ENCODE assay signal across 8 cellular contexts in the genomic region with DNA sequence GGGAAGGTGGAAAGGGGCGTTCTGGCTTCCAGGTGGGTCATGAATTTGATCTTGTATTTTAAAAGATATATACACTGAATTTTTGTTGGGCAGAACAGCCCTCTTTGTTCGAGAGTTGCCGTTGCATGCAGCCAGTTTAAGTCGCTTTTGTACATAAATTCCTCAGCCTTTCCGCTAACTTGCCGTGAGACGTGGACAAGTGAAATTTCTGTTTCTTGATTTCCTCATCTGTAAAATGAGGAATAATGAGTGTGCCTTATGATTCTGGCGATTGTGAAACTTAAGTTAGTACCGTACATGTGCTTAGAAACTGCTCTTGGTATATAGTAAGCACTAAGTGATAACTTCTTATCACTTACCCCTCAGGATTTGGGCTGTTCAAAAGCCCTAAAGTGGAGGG. TPM values are rescaled to one million over a fixed set of nuclear protein-coding genes. Genes with fewer than 3 reads are reported as not detected.
A peak's percentile ranks its signal among the peaks of the same experiment; 100 is the strongest.
DNase-seq lines count a peak whose midpoint lies in the region; TF ChIP-seq lines count a peak whose summit lies in the region.

No MANE protein-coding gene starts in this region.

- H3K36me3 ChIP-seq in SK-N-MC (ENCODE audit: insufficient read depth, low read length), result peaks cover 12% of the 10 kb centered on the region

- H3K27ac Mint-ChIP-seq in activated CD4-positive, alpha-beta T cell treated with anti-CD3 and anti-CD28 coated beads, Interleukin-2, amount 10 ng/mL, durations not matched to agents 24 days and 14 days, result peak overlapping the region; percentile 90

- H3K27me3 Mint-ChIP-seq in activated CD4-positive, alpha-beta T cell treated with anti-CD3 and anti-CD28 coated beads, Interleukin-2, amount 10 ng/mL, durations not matched to agents 24 days and 14 days, result no peaks in the 10 kb centered on the region

- peak overlapping the region; percentile 89 for H3K9ac ChIP-seq in SK-N-MC (ENCODE audit: insufficient read length)

- DNase-seq in activated CD4-positive, alpha-beta T cell treated with anti-CD3 and anti-CD28 coated beads, Interleukin-2, amount 10 ng/mL, durations not matched to agents 24 days and 14 days, result no peak
- DNase-seq in activated CD4-positive, alpha-beta T cell treated with anti-CD3 and anti-CD28 coated beads for 1 hour, result no peak
- DNase-seq in SK-N-MC (ENCODE audit: low read depth, low spot score), result no peak
- no peak for DNase-seq in epithelial cell of proximal tubule (ENCODE audit: low read depth)
- DNase-seq in non-pigmented ciliary epithelial cell (ENCODE audit: low read depth), result peak; percentile 24
- no peak for DNase-seq in SHP77 treated with DMSO at 0.1 percent for 48 hours (lab: John Stamatoyannopoulos, UW)
- DNase-seq in activated gamma-delta T cell treated with Interleukin-2 at 50 U/mL for 16 hours, result no peak
- DNase-seq in head of caudate nucleus, result no peak

- H3K4me3 ChIP-seq in SK-N-MC, result peak overlapping the region; percentile 82
- H3K4me3 ChIP-seq in epithelial cell of proximal tubule (ENCODE audit: low read depth, low read length), result peak overlapping the region; percentile 74

- peaks cover 44% of the 10 kb centered on the region for H3K4me1 Mint-ChIP-seq in activated CD4-positive, alpha-beta T cell treated with anti-CD3 and anti-CD28 coated beads, Interleukin-2, amount 10 ng/mL, durations not matched to agents 24 days and 14 days

- H3K9me3 Mint-ChIP-seq in activated CD4-positive, alpha-beta T cell treated with anti-CD3 and anti-CD28 coated beads, Interleukin-2, amount 10 ng/mL, durations not matched to agents 24 days and 14 days, result no peaks in the 10 kb centered on the region

- H3K36me3 Mint-ChIP-seq in activated CD4-positive, alpha-beta T cell treated with anti-CD3 and anti-CD28 coated beads, Interleukin-2, amount 10 ng/mL, durations not matched to agents 24 days and 14 days (ENCODE audit: low read depth), result peaks cover 31% of the 10 kb centered on the region

- intact Hi-C loops in activated CD4-positive, alpha-beta T cell treated with anti-CD3 and anti-CD28 coated beads, Interleukin-2, amount 10 ng/mL, durations not matched to agents 24 days and 14 days (cut with micrococcal nuclease), result loop anchor here (1.0 to 5.0 kb wide), 3 partner anchors 28 to 352 kb away; a partner anchor contains a TSS
- intact Hi-C loops in head of caudate nucleus (cut with DNase I), result loop anchor here (5.0 kb wide), 1 partner anchor 352 kb away; a partner anchor contains a TSS

- peak overlapping the region; percentile 96 for H3K4me3 Mint-ChIP-seq in activated CD4-positive, alpha-beta T cell treated with anti-CD3 and anti-CD28 coated beads, Interleukin-2, amount 10 ng/mL, durations not matched to agents 24 days and 14 days

- H3K27ac ChIP-seq in SK-N-MC, result no peak overlapping the region

- H3K9me3 ChIP-seq in SK-N-MC (ENCODE audit: low read depth, low read length), result no peaks in the 10 kb centered on the region

- TF ChIP-seq CTCF in epithelial cell of proximal tubule (conservative IDR thresholded peaks at IDR 0.05; ENCODE audit: low read depth, low read length), result no peak

RNA-seq across cellular contexts. Expression of a gene that starts 1.3 kb away (rescaled TPM):
- 9.3 and 9.4 TPM in 2 replicates for total RNA-seq in activated CD4-positive, alpha-beta T cell treated with anti-CD3 and anti-CD28 coated beads, Interleukin-2, amount 10 ng/mL, durations not matched to agents 24 days and 14 days
- 10.6 and 10.8 TPM in 2 replicates for total RNA-seq in epithelial cell of proximal tubule
